12 cellular contexts compared by ENCODE assay signal in genomic region chr7:143360788-143361551, GRCh38. TPM values are rescaled to one million over a fixed set of nuclear protein-coding genes. Genes with fewer than 3 reads are reported as not detected.
DNase-seq lines count a peak whose midpoint lies in the region; ATAC-seq and TF ChIP-seq lines count a peak whose summit lies in the region.
"Had no signal": no experiment of that assay in that cellular context is flagged by ENCODE, and none has a peak within 500 bp of the region (broad histone marks: within the 10 kb centered on the region; RNA-seq: fewer than 3 reads in every experiment).

No MANE protein-coding gene starts in this region.

- H3K4me3 ChIP-seq in coronary artery (peak overlapping the region; percentile 84), testis (peak overlapping the region in 1 of 2 donors; percentile 57)

- WGBS in testis, 2 donors: 24 to 44% methylated on average over 19 of the region's 19 CpGs

- intact Hi-C loops in Calu3 (cut with micrococcal nuclease; ENCODE audit: unreplicated experiment): no loop called here
- intact Hi-C loops in testis (cut with DNase I; ENCODE audit: low total_unique reads): no loop called here

- BruUV-seq in Calu3 (replicated peaks; lab: Mats Ljungman, UMichigan): no TSS peak

- CTCF ChIA-PET in Calu3 (lab: Charles Lee): no interaction called here

- ATAC-seq in natural killer cell treated with Interleukin-12 subunit alpha and Interleukin-12 subunit beta and Interleukin-15 and Interleukin-18, amount 100 ng/mL, for 72 hours: no peak

- no peak for TF ChIP-seq CTCF in Calu3 (IDR thresholded peaks at IDR 0.05; ENCODE audit: unreplicated experiment)
- no peak for TF ChIP-seq CTCF in coronary artery (IDR thresholded peaks at IDR 0.05)
- TF ChIP-seq CTCF in testis (IDR thresholded peaks at IDR 0.05): no peak

- DNase-seq in Calu3 (no peak), NCI-H345 (lab: John Stamatoyannopoulos, UW) (peak; percentile 54), coronary artery (ENCODE audit: low spot score) (no peak), NCI-H1436 treated with DMSO at 0.1 percent for 48 hours (lab: John Stamatoyannopoulos, UW) (no peak), testis (no peak), SIG-M5 (lab: John Stamatoyannopoulos, UW) (no peak), HuH-7.5 (ENCODE audit: low spot score) (no peak)
- no peak for DNase-seq in natural killer cell treated with Interleukin-12 subunit alpha and Interleukin-12 subunit beta and Interleukin-15 and Interleukin-18, amount 100 ng/mL, for 72 hours (ENCODE audit: low spot score)
- DNase-seq: activated CD8-positive, alpha-beta memory T cell treated with anti-CD3 and anti-CD28 coated beads, Interleukin-2, amount 50 U/mL, for 4 hours; lower lobe of right lung; stimulated activated CD4-positive, alpha-beta T cell treated with anti-CD3 and anti-CD28 coated beads, Interleukin-2, amount 100 ng/mL, for 48 hours had no signal

- TF ChIP-seq POLR2A in testis (IDR thresholded peaks at IDR 0.05): no peak

- H3K36me3 ChIP-seq in testis (ENCODE audit: low read depth, missing control alignments): no peaks in the 10 kb centered on the region
- H3K36me3 ChIP-seq: lower lobe of right lung had no signal

- H3K4me1 Mint-ChIP-seq in Calu3 (ENCODE audit: low read depth, unreplicated experiment): peaks cover 11% of the 10 kb centered on the region
- H3K4me1 Mint-ChIP-seq in natural killer cell treated with Interleukin-12 subunit alpha and Interleukin-12 subunit beta and Interleukin-15 and Interleukin-18, amount 100 ng/mL, for 72 hours (ENCODE audit: low read depth in 2 of 2): peaks cover 11 to 15% of the 10 kb centered on the region in 2 donors

- peaks cover 5% of the 10 kb centered on the region for H3K4me1 ChIP-seq in testis

- peaks cover 84% of the 10 kb centered on the region for H3K27me3 Mint-ChIP-seq in Calu3 (ENCODE audit: unreplicated experiment)
- peaks cover 21 to 33% of the 10 kb centered on the region in 2 donors for H3K27me3 Mint-ChIP-seq in natural killer cell treated with Interleukin-12 subunit alpha and Interleukin-12 subunit beta and Interleukin-15 and Interleukin-18, amount 100 ng/mL, for 72 hours

- no peaks in the 10 kb centered on the region for H3K9me3 ChIP-seq in testis
- H3K9me3 ChIP-seq: lower lobe of right lung had no signal

- H3K27ac ChIP-seq in coronary artery (no peak overlapping the region), testis (no peak overlapping the region)
- H3K27ac ChIP-seq: epithelial cell of prostate, lower lobe of right lung had no signal

- H3K27me3 ChIP-seq in testis: no peaks in the 10 kb centered on the region

- no peak overlapping the region for H3K27ac Mint-ChIP-seq in Calu3 (ENCODE audit: unreplicated experiment)
- peak overlapping the region in 1 of 2 donors; percentile 0 for H3K27ac Mint-ChIP-seq in natural killer cell treated with Interleukin-12 subunit alpha and Interleukin-12 subunit beta and Interleukin-15 and Interleukin-18, amount 100 ng/mL, for 72 hours

- H3K9me3 Mint-ChIP-seq in Calu3 (ENCODE audit: low read depth, unreplicated experiment): no peaks in the 10 kb centered on the region
- no peaks in the 10 kb centered on the region for H3K9me3 Mint-ChIP-seq in natural killer cell treated with Interleukin-12 subunit alpha and Interleukin-12 subunit beta and Interleukin-15 and Interleukin-18, amount 100 ng/mL, for 72 hours

- peaks cover 11% of the 10 kb centered on the region for H3K36me3 Mint-ChIP-seq in Calu3 (ENCODE audit: insufficient read depth, unreplicated experiment)
- no peaks in the 10 kb centered on the region for H3K36me3 Mint-ChIP-seq in natural killer cell treated with Interleukin-12 subunit alpha and Interleukin-12 subunit beta and Interleukin-15 and Interleukin-18, amount 100 ng/mL, for 72 hours

- H3K4me3 Mint-ChIP-seq in Calu3 (ENCODE audit: low read depth, unreplicated experiment): peak overlapping the region; percentile 79
- H3K4me3 Mint-ChIP-seq in natural killer cell treated with Interleukin-12 subunit alpha and Interleukin-12 subunit beta and Interleukin-15 and Interleukin-18, amount 100 ng/mL, for 72 hours: peak overlapping the region; percentile 68

RNA-seq across cellular contexts. Expression of gene FAM131B, which starts 1.5 kb away (rescaled TPM):
- total RNA-seq in Calu3 (2022) (0.19 and 1.2 TPM in 2 replicates), testis (1 to 10 TPM; 1.2 TPM)
- 1 to 10 TPM; 2.9 TPM for total RNA-seq in natural killer cell treated with Interleukin-12 subunit alpha and Interleukin-12 subunit beta and Interleukin-15 and Interleukin-18, amount 100 ng/mL, for 72 hours
- polyA plus RNA-seq in testis (ENCODE audit: insufficient read depth, low read depth, low replicate concordance): 1.2 TPM

RNA-seq across cellular contexts. Expression of gene ZYX, which starts 20.2 kb away (rescaled TPM):
- 114 and 119 TPM in 2 replicates for total RNA-seq in Calu3 (2022)
- 100 to 1,000 TPM in 1 of 2 donors, 10 to 100 TPM in 1; 81.6 to 114 TPM for total RNA-seq in natural killer cell treated with Interleukin-12 subunit alpha and Interleukin-12 subunit beta and Interleukin-15 and Interleukin-18, amount 100 ng/mL, for 72 hours
- total RNA-seq in testis: 100 to 1,000 TPM; 164 to 222 TPM
- polyA plus RNA-seq in testis (ENCODE audit: insufficient read depth, low read depth, low replicate concordance): 190 TPM

RNA-seq across cellular contexts. Expression of gene CLCN1, which starts 45.1 kb away (rescaled TPM):
- total RNA-seq in Calu3 (2022): 0.34 and 0.61 TPM in 2 replicates
- total RNA-seq in natural killer cell treated with Interleukin-12 subunit alpha and Interleukin-12 subunit beta and Interleukin-15 and Interleukin-18, amount 100 ng/mL, for 72 hours: under 1 TPM in 1 of 2 donors, not detected in 1; 0.10 TPM
- 1 to 10 TPM; 1.1 to 1.4 TPM for total RNA-seq in testis
- polyA plus RNA-seq in testis (ENCODE audit: insufficient read depth, low read depth, low replicate concordance): 2.7 TPM
- total RNA-seq: lower lobe of right lung had no signal

RNA-seq across cellular contexts. Expression of gene EPHA1, which starts 47.7 kb away (rescaled TPM):
- total RNA-seq in Calu3 (2022) (21.6 and 23.6 TPM in 2 replicates), testis (1 to 10 TPM; 5.9 to 8.5 TPM)
- under 1 TPM in 1 of 2 donors, not detected in 1; 0.21 TPM for total RNA-seq in natural killer cell treated with Interleukin-12 subunit alpha and Interleukin-12 subunit beta and Interleukin-15 and Interleukin-18, amount 100 ng/mL, for 72 hours
- polyA plus RNA-seq in testis (ENCODE audit: insufficient read depth, low read depth, low replicate concordance): 9.8 TPM
